8 cellular contexts compared by ENCODE assay signal in genomic region chr2:63049291-63050185, GRCh38. TPM values are rescaled to one million over a fixed set of nuclear protein-coding genes. Genes with fewer than 3 reads are reported as not detected.
DNase-seq lines count a peak whose midpoint lies in the region; ATAC-seq and TF ChIP-seq lines count a peak whose summit lies in the region.

No MANE protein-coding gene starts in this region.

- peaks cover 62% of the 10 kb centered on the region for H3K4me1 Mint-ChIP-seq in activated CD8-positive, alpha-beta T cell treated with anti-CD3 and anti-CD28 coated beads, Interleukin-2, amount 10 ng/mL, durations not matched to agents 7 days and 5 days (ENCODE audit: low read depth)

- CTCF ChIA-PET in activated CD8-positive, alpha-beta T cell treated with anti-CD3 and anti-CD28 coated beads, Interleukin-2, amount 10 ng/mL, durations not matched to agents 7 days and 5 days (lab: Charles Lee) = no interaction called here

- ATAC-seq in activated CD8-positive, alpha-beta T cell treated with anti-CD3 and anti-CD28 coated beads, Interleukin-2, amount 10 ng/mL, durations not matched to agents 7 days and 5 days = no peak
- ATAC-seq in GM21737 (IDR thresholded peaks at IDR 0.05; ENCODE audit: unreplicated experiment) (no peak), GM18867 (IDR thresholded peaks at IDR 0.05; ENCODE audit: unreplicated experiment) (no peak)

- no peaks in the 10 kb centered on the region for H3K9me3 Mint-ChIP-seq in activated CD8-positive, alpha-beta T cell treated with anti-CD3 and anti-CD28 coated beads, Interleukin-2, amount 10 ng/mL, durations not matched to agents 7 days and 5 days (ENCODE audit: insufficient read depth)

- no peak for DNase-seq in BE2C
- DNase-seq in HFF-Myc (ENCODE audit: extremely low read depth, low read depth) = no peak
- peak; percentile 30 for DNase-seq in activated CD8-positive, alpha-beta T cell treated with anti-CD3 and anti-CD28 coated beads, Interleukin-2, amount 10 ng/mL, durations not matched to agents 7 days and 5 days
- no peak for DNase-seq in NCI-H2227 treated with DMSO at 0.1 percent for 48 hours (lab: John Stamatoyannopoulos, UW)

- H3K27ac Mint-ChIP-seq in activated CD8-positive, alpha-beta T cell treated with anti-CD3 and anti-CD28 coated beads, Interleukin-2, amount 10 ng/mL, durations not matched to agents 7 days and 5 days = peak overlapping the region; percentile 34

- H3K9ac ChIP-seq in iPS-15b (ENCODE audit: low read depth, low read length) (no peak overlapping the region), stomach smooth muscle (ENCODE audit: low read length in 2 of 2) (no peak overlapping the region)

- H3K27me3 ChIP-seq in BE2C = peaks cover 69% of the 10 kb centered on the region
- H3K27me3 ChIP-seq in iPS-15b (ENCODE audit: control insufficient read depth, insufficient read depth, low read length) = peaks cover 88% of the 10 kb centered on the region
- peaks cover 65 to 75% of the 10 kb centered on the region in 2 donors for H3K27me3 ChIP-seq in stomach smooth muscle (ENCODE audit: control insufficient read depth in 1 of 2, insufficient read depth in 2 of 2, low read length in 2 of 2)

- H3K4me3 ChIP-seq in BE2C (ENCODE audit: low read depth, low read length) (peak overlapping the region; percentile 38), HFF-Myc (replicated peaks; ENCODE audit: low read depth, low read length) (peak overlapping the region; percentile 48), iPS-15b (ENCODE audit: low read depth, low read length) (peak overlapping the region; percentile 61), stomach smooth muscle (ENCODE audit: low read length in 2 of 2) (peak overlapping the region; percentile 23 to 65)

- H3K4me1 ChIP-seq in BE2C (no peaks in the 10 kb centered on the region), iPS-15b (ENCODE audit: control insufficient read depth, insufficient read depth, low read length) (peaks cover 23% of the 10 kb centered on the region), stomach smooth muscle (ENCODE audit: control insufficient read depth, insufficient read depth, low read length) (peaks cover 39% of the 10 kb centered on the region)

- peak overlapping the region; percentile 81 for H3K4me3 Mint-ChIP-seq in activated CD8-positive, alpha-beta T cell treated with anti-CD3 and anti-CD28 coated beads, Interleukin-2, amount 10 ng/mL, durations not matched to agents 7 days and 5 days

- no peak for TF ChIP-seq CTCF in BE2C (IDR thresholded peaks at IDR 0.05; ENCODE audit: low read depth, low read length)
- no peak for TF ChIP-seq CTCF in HFF-Myc (IDR thresholded peaks at IDR 0.05; ENCODE audit: low read depth, low read length, missing control alignments)

- H3K9me3 ChIP-seq in BE2C (no peaks in the 10 kb centered on the region), iPS-15b (ENCODE audit: control insufficient read depth, insufficient read depth, low read length) (no peaks in the 10 kb centered on the region), stomach smooth muscle (ENCODE audit: control insufficient read depth in 2 of 2, low read length in 2 of 2) (peaks cover 0 to 6% of the 10 kb centered on the region in 2 donors)

- peaks cover 2% of the 10 kb centered on the region for H3K36me3 Mint-ChIP-seq in activated CD8-positive, alpha-beta T cell treated with anti-CD3 and anti-CD28 coated beads, Interleukin-2, amount 10 ng/mL, durations not matched to agents 7 days and 5 days (ENCODE audit: low read depth)

- no peak overlapping the region for H3K27ac ChIP-seq in stomach smooth muscle (ENCODE audit: low read length)

- POLR2A ChIA-PET in activated CD8-positive, alpha-beta T cell treated with anti-CD3 and anti-CD28 coated beads, Interleukin-2, amount 10 ng/mL, durations not matched to agents 7 days and 5 days (lab: Charles Lee) = interaction anchor here (0.6 to 1.2 kb wide), 2 partner anchors 10 to 344 kb away, joined by 4 read pairs; partner anchors contain the start of gene EHBP1

- H3K36me3 ChIP-seq in BE2C (no peaks in the 10 kb centered on the region), iPS-15b (ENCODE audit: control insufficient read depth, insufficient read depth, low read length) (no peaks in the 10 kb centered on the region), stomach smooth muscle (ENCODE audit: control insufficient read depth in 2 of 2, insufficient read depth in 2 of 2, low read length in 2 of 2) (peaks cover 11 to 16% of the 10 kb centered on the region in 2 donors)

- H3K27me3 Mint-ChIP-seq in activated CD8-positive, alpha-beta T cell treated with anti-CD3 and anti-CD28 coated beads, Interleukin-2, amount 10 ng/mL, durations not matched to agents 7 days and 5 days (ENCODE audit: low read depth) = peaks cover 79% of the 10 kb centered on the region

RNA-seq across cellular contexts. Expression of gene OTX1, which starts 1.1 kb away (rescaled TPM):
- not detected for polyA plus RNA-seq in BE2C (2012; ENCODE audit: insufficient read depth, insufficient read length, low read depth)
- total RNA-seq in activated CD8-positive, alpha-beta T cell treated with anti-CD3 and anti-CD28 coated beads, Interleukin-2, amount 10 ng/mL, durations not matched to agents 7 days and 5 days = not detected
